ENCODE assay signal across 7 cellular contexts in genomic region chr6:43074847-43075741, GRCh38. TPM values are rescaled to one million over a fixed set of nuclear protein-coding genes. Genes with fewer than 3 reads are reported as not detected.
A peak's percentile ranks its signal among the peaks of the same experiment; 100 is the strongest.
DNase-seq lines count a peak whose midpoint lies in the region; ATAC-seq, FAIRE-seq and TF ChIP-seq lines count a peak whose summit lies in the region.
"Had no signal": no experiment of that assay in that cellular context is flagged by ENCODE, and none has a peak within 500 bp of the region (broad histone marks: within the 10 kb centered on the region; RNA-seq: fewer than 3 reads in every experiment).

No MANE protein-coding gene starts in this region.

- peak overlapping the region; percentile 83 for H3K27ac ChIP-seq in RWPE1
- peak overlapping the region in 1 of 2 donors; percentile 4 for H3K27ac ChIP-seq in kidney (ENCODE audit: low read depth in 2 of 2, low read length in 2 of 2)
- H3K27ac ChIP-seq in tibial artery = no peak overlapping the region
- H3K27ac ChIP-seq: coronary artery had no signal

- intact Hi-C loops in kidney (cut with DNase I) (no loop called here), tibial artery (cut with DNase I; ENCODE audit: low total_unique reads) (loop anchor here (10.0 kb wide), 1 partner anchor 60 kb away; no protein-coding TSS in a partner anchor)

- CTCF ChIA-PET in AG04449 (lab: Yijun Ruan, JAX) (interaction anchor here (1.0 to 9.7 kb wide), 9 partner anchors 10 to 77 kb away, joined by 3 to 183 read pairs (median 4); no protein-coding TSS in a partner anchor), RWPE1 (lab: Yijun Ruan, JAX) (interaction anchor here (0.7 to 2.6 kb wide), 2 partner anchors 41 to 68 kb away, joined by 4 to 14 read pairs; no protein-coding TSS in a partner anchor)

- H3K9ac ChIP-seq in kidney (ENCODE audit: low read length in 2 of 2) = no peak overlapping the region

- FAIRE-seq in kidney (lab: Jason Lieb, UNC) = no peak

- H3K27me3 ChIP-seq in tibial artery = peaks cover 0 to 22% of the 10 kb centered on the region in 2 donors

- no peak for DNase-seq in AG04449 (ENCODE audit: low read depth, low spot score)
- no peak for DNase-seq in RWPE1 (ENCODE audit: low spot score)
- DNase-seq in kidney = peak; percentile 82
- no peak for DNase-seq in tibial artery

- H3K36me3 ChIP-seq in kidney (ENCODE audit: control insufficient read depth in 1 of 2, insufficient read depth in 2 of 2, low read length in 2 of 2) (peaks cover 12 to 13% of the 10 kb centered on the region in 2 donors), tibial artery (peaks cover 30 to 51% (median 43%) of the 10 kb centered on the region in 3 donors)

- TF ChIP-seq CTCF in AG04449 (IDR thresholded peaks at IDR 0.05; ENCODE audit: insufficient read depth, low read length, missing control alignments) = no peak
- TF ChIP-seq CTCF in RWPE1 (conservative IDR thresholded peaks at IDR 0.05; ENCODE audit: low read depth) = no peak
- no peak for TF ChIP-seq CTCF in kidney (IDR thresholded peaks at IDR 0.05; ENCODE audit: borderline replicate concordance, extremely low read depth, insufficient read depth)
- no peak for TF ChIP-seq CTCF in tibial artery (IDR thresholded peaks at IDR 0.05)

- H3K4me3 ChIP-seq in AG04449 (ENCODE audit: low read depth, low read length) = peak overlapping the region; percentile 94
- no peak overlapping the region for H3K4me3 ChIP-seq in kidney (ENCODE audit: low read length in 2 of 2)
- H3K4me3 ChIP-seq in tibial artery = no peak overlapping the region

- H3K4me1 ChIP-seq in kidney (ENCODE audit: control insufficient read depth in 1 of 2, insufficient read depth in 1 of 2, low read depth in 1 of 2, low read length in 2 of 2) = peaks cover 0 to 6% of the 10 kb centered on the region in 2 donors
- peaks cover 0 to 23% (median 12%) of the 10 kb centered on the region in 4 donors for H3K4me1 ChIP-seq in tibial artery

- no peaks in the 10 kb centered on the region for H3K9me3 ChIP-seq in kidney (ENCODE audit: control insufficient read depth in 1 of 2, low read length in 2 of 2)
- H3K9me3 ChIP-seq in tibial artery = no peaks in the 10 kb centered on the region

- POLR2A ChIA-PET in AG04449 (lab: Yijun Ruan, JAX) = interaction anchor here (0.7 to 4.0 kb wide), 9 partner anchors 8 to 91 kb away, joined by 3 to 36 read pairs (median 5); partner anchors contain the start of genes CUL7 and PPP2R5D
- POLR2A ChIA-PET in RWPE1 (lab: Yijun Ruan, JAX; ENCODE audit: low non-redundant PET) = interaction anchor here (0.5 to 0.9 kb wide), 2 partner anchors 16 to 653 kb away, joined by 3 to 5 read pairs; partner anchors contain the start of genes KLC4 and MRPL2

- ATAC-seq in HG03460 (IDR thresholded peaks at IDR 0.05; ENCODE audit: unreplicated experiment) = no peak
- ATAC-seq in HG02623 (IDR thresholded peaks at IDR 0.05; ENCODE audit: unreplicated experiment) = no peak

RNA-seq across cellular contexts. Expression of gene PTK7, which starts 1.0 kb away (rescaled TPM):
- total RNA-seq in kidney = 55.2 TPM
- polyA plus RNA-seq in kidney (ENCODE audit: insufficient read depth, low read depth, low replicate concordance) = 26.0 TPM

RNA-seq across cellular contexts. Expression of gene KLC4, which starts 15.7 kb away (rescaled TPM):
- 33.7 TPM for total RNA-seq in kidney
- 39.0 TPM for polyA plus RNA-seq in kidney (ENCODE audit: insufficient read depth, low read depth, low replicate concordance)

RNA-seq across cellular contexts. Expression of gene MRPL2, which starts 15.9 kb away (rescaled TPM):
- total RNA-seq in kidney = 56.6 TPM
- polyA plus RNA-seq in kidney (ENCODE audit: insufficient read depth, low read depth, low replicate concordance) = 127 TPM

RNA-seq across cellular contexts. Expression of gene CUL7, which starts 21.4 kb away (rescaled TPM):
- 24.5 TPM for total RNA-seq in kidney
- 10.1 TPM for polyA plus RNA-seq in kidney (ENCODE audit: insufficient read depth, low read depth, low replicate concordance)

RNA-seq across cellular contexts. Expression of gene RRP36, which starts 53.7 kb away (rescaled TPM):
- 49.2 TPM for total RNA-seq in kidney
- 55.2 TPM for polyA plus RNA-seq in kidney (ENCODE audit: insufficient read depth, low read depth, low replicate concordance)
